In genomic region chr11:112617089-112617407, GRCh38 we compare ENCODE assay signal across 23 cellular contexts.
"Had no signal": no experiment of that assay in that cellular context is flagged by ENCODE, and none has a peak within 500 bp of the region (broad histone marks: within the 10 kb centered on the region; RNA-seq: fewer than 3 reads in every experiment).

No MANE protein-coding gene starts in this region.

- H3K36me3 ChIP-seq: MG63, SJCRH30 had no signal

- ATAC-seq: HepG2, Panc1, PC-3, SK-N-SH treated with all-trans-retinoic acid at 6 μM for 48 hours had no signal

- H3K27ac ChIP-seq: RWPE1, SJCRH30 had no signal

- DNase-seq: IMR-90; Karpas-422; KG1; MG63; NCI-H1092; NCI-H1105 treated with DMSO at 0.1 percent for 48 hours; NCI-H1417 treated with DMSO at 0.1 percent for 48 hours; NCI-H1694 treated with DMSO at 0.1 percent for 48 hours; NCI-H1930; NCI-H2081; NCI-H2107; NCI-H2227 treated with DMSO at 0.1 percent for 48 hours; NCI-H524 treated with DMSO at 0.1 percent for 48 hours; NCI-H69; NCI-H774; NK-92 treated with Interleukin-12 subunit alpha and Interleukin-12 subunit beta, amount 100 ng/mL, for 24 hours; PC-3; SHP77; SJCRH30 had no signal

- H3K4me3 ChIP-seq: MG63, SJCRH30 had no signal

- H3K27me3 ChIP-seq: MG63, SJCRH30 had no signal

- FAIRE-seq: HepG2 had no signal

- H3K9me3 ChIP-seq: MG63, SJCRH30 had no signal
